1 cellular context compared by ENCODE assay signal in genomic region chr6:44667226-44667625, GRCh38.
TF ChIP-seq lines count a peak whose summit lies in the region.

No MANE protein-coding gene starts in this region.

TF ChIP-seq in WTC11, 78 proteins besides CTCF, POLR2A, EP300 and RAD21 (continued from another document):
- TF ChIP-seq ZNF423 (CRISPR knock-in tag; IDR thresholded peaks at IDR 0.05): no peak
- TF ChIP-seq USF1 (CRISPR knock-in tag; IDR thresholded peaks at IDR 0.05): no peak
